Comparison of ENCODE assay signal across 8 cellular contexts in genomic region chr13:29771247-29771646, GRCh38.
DNase-seq lines count a peak whose midpoint lies in the region; ATAC-seq and TF ChIP-seq lines count a peak whose summit lies in the region.

No MANE protein-coding gene starts in this region.

- ATAC-seq in GM18861 (IDR thresholded peaks at IDR 0.05; ENCODE audit: unreplicated experiment): peak; percentile 45
- peak; percentile 52 to 67 for ATAC-seq in stimulated activated naive B cell treated with anti-CD40 and anti-IgM and Interleukin-4, amounts not matched to agents 10 μg/mL and 1 μg/mL and 100 μg/mL, for 72 hours (replicated peaks)
- ATAC-seq in stimulated activated memory B cell treated with anti-CD40 and anti-IgM and Interleukin-4, amounts not matched to agents 10 μg/mL and 1 μg/mL and 100 μg/mL, for 72 hours: no peak

- POLR2A ChIA-PET in AG04449 (lab: Yijun Ruan, JAX): interaction anchor here (1.3 kb wide), 1 partner anchor 343 kb away, joined by 3 read pairs; no protein-coding TSS in a partner anchor

- H3K4me1 Mint-ChIP-seq in stimulated activated naive B cell treated with anti-CD40 and anti-IgM and Interleukin-4, amounts not matched to agents 10 μg/mL and 1 μg/mL and 100 μg/mL, for 72 hours: peaks cover 2 to 5% of the 10 kb centered on the region in 2 donors
- H3K4me1 Mint-ChIP-seq in stimulated activated memory B cell treated with anti-CD40 and anti-IgM and Interleukin-4, amounts not matched to agents 10 μg/mL and 1 μg/mL and 100 μg/mL, for 72 hours: peaks cover 5% of the 10 kb centered on the region

- no peak overlapping the region for H3K27ac Mint-ChIP-seq in stimulated activated naive B cell treated with anti-CD40 and anti-IgM and Interleukin-4, amounts not matched to agents 10 μg/mL and 1 μg/mL and 100 μg/mL, for 72 hours
- H3K27ac Mint-ChIP-seq in stimulated activated memory B cell treated with anti-CD40 and anti-IgM and Interleukin-4, amounts not matched to agents 10 μg/mL and 1 μg/mL and 100 μg/mL, for 72 hours: no peak overlapping the region

- no peaks in the 10 kb centered on the region for H3K9me3 ChIP-seq in Peyer's patch

- H3K4me3 Mint-ChIP-seq in stimulated activated naive B cell treated with anti-CD40 and anti-IgM and Interleukin-4, amounts not matched to agents 10 μg/mL and 1 μg/mL and 100 μg/mL, for 72 hours: no peak overlapping the region
- H3K4me3 Mint-ChIP-seq in stimulated activated memory B cell treated with anti-CD40 and anti-IgM and Interleukin-4, amounts not matched to agents 10 μg/mL and 1 μg/mL and 100 μg/mL, for 72 hours: no peak overlapping the region

- no peaks in the 10 kb centered on the region for H3K4me1 ChIP-seq in Peyer's patch

- no peak for TF ChIP-seq POLR2A in Peyer's patch (IDR thresholded peaks at IDR 0.05)

- TF ChIP-seq CTCF in AG04449 (IDR thresholded peaks at IDR 0.05; ENCODE audit: insufficient read depth, low read length, missing control alignments) (peak; percentile 4), Peyer's patch (IDR thresholded peaks at IDR 0.05) (peak in 5 of 6 experiments; percentile 41 to 72 (median 60)), fibroblast of pulmonary artery (IDR thresholded peaks at IDR 0.05; ENCODE audit: low read length, missing control alignments) (peak; percentile 41)

- H3K27ac ChIP-seq in Peyer's patch: no peak overlapping the region

- no peaks in the 10 kb centered on the region for H3K27me3 Mint-ChIP-seq in stimulated activated naive B cell treated with anti-CD40 and anti-IgM and Interleukin-4, amounts not matched to agents 10 μg/mL and 1 μg/mL and 100 μg/mL, for 72 hours
- H3K27me3 Mint-ChIP-seq in stimulated activated memory B cell treated with anti-CD40 and anti-IgM and Interleukin-4, amounts not matched to agents 10 μg/mL and 1 μg/mL and 100 μg/mL, for 72 hours: no peaks in the 10 kb centered on the region

- H3K9me3 Mint-ChIP-seq in stimulated activated naive B cell treated with anti-CD40 and anti-IgM and Interleukin-4, amounts not matched to agents 10 μg/mL and 1 μg/mL and 100 μg/mL, for 72 hours: no peaks in the 10 kb centered on the region
- no peaks in the 10 kb centered on the region for H3K9me3 Mint-ChIP-seq in stimulated activated memory B cell treated with anti-CD40 and anti-IgM and Interleukin-4, amounts not matched to agents 10 μg/mL and 1 μg/mL and 100 μg/mL, for 72 hours

- DNase-seq in AG04449 (ENCODE audit: low read depth, low spot score) (no peak), Peyer's patch (no peak), fibroblast of pulmonary artery (ENCODE audit: low read depth) (peak; percentile 59), H7 (no peak), GM19238 (ENCODE audit: insufficient read length, low spot score) (no peak)
- no peak for DNase-seq in stimulated activated naive B cell treated with anti-CD40 and anti-IgM and Interleukin-4, amounts not matched to agents 10 μg/mL and 1 μg/mL and 100 μg/mL, for 72 hours

- CTCF ChIA-PET in AG04449 (lab: Yijun Ruan, JAX): interaction anchor here (0.6 to 9.1 kb wide), 31 partner anchors 8 to 394 kb away, joined by 3 to 256 read pairs (median 7); no protein-coding TSS in a partner anchor

- peaks cover 9 to 10% of the 10 kb centered on the region in 2 donors for H3K36me3 Mint-ChIP-seq in stimulated activated naive B cell treated with anti-CD40 and anti-IgM and Interleukin-4, amounts not matched to agents 10 μg/mL and 1 μg/mL and 100 μg/mL, for 72 hours
- peaks cover 15% of the 10 kb centered on the region for H3K36me3 Mint-ChIP-seq in stimulated activated memory B cell treated with anti-CD40 and anti-IgM and Interleukin-4, amounts not matched to agents 10 μg/mL and 1 μg/mL and 100 μg/mL, for 72 hours

- no peaks in the 10 kb centered on the region for H3K27me3 ChIP-seq in Peyer's patch
- H3K27me3 ChIP-seq in H7 (ENCODE audit: control insufficient read depth, insufficient read depth, low read length): no peaks in the 10 kb centered on the region

- peaks cover 0 to 8% (median 0%) of the 10 kb centered on the region in 3 donors for H3K36me3 ChIP-seq in Peyer's patch
- no peaks in the 10 kb centered on the region for H3K36me3 ChIP-seq in H7 (replicated peaks; ENCODE audit: control insufficient read depth, insufficient read depth, low read length)

- H3K4me3 ChIP-seq in AG04449 (ENCODE audit: low read depth, low read length): no peak overlapping the region
- H3K4me3 ChIP-seq in Peyer's patch: no peak overlapping the region
- no peak overlapping the region for H3K4me3 ChIP-seq in fibroblast of pulmonary artery (replicated peaks; ENCODE audit: low read depth, low read length)
- no peak overlapping the region for H3K4me3 ChIP-seq in H7 (ENCODE audit: insufficient read depth, low read depth, low read length)

Comparison
In these comparisons a context has a peak if more than half of its experiments do, and no peak if none do; other contexts are left out.
1. CTCF ChIP-seq: peak in every context shown above with its lines; median percentile 60 in Peyer's patch; 41 in fibroblast of pulmonary artery; 4 in AG04449.